ENCODE assay signal across 20 cellular contexts in the genomic region with DNA sequence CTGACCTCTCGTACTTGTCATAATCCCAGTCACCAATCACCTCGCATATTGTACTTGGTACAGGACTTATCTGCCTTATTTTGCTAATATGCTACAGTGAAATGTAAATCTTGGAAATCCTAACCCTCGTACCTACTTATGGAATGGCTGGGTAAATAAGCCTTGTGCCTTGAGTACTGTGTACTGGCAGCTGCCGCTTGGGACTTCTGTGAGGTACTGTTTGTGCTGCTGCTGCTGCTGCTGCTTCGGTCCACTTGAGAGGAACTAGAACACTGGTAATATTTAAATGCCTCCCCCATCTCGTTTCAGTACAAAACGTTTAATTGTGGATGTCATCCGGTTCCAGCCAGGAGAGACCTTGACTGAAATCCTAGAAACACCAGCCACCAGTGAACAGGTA. TPM values are rescaled to one million over a fixed set of nuclear protein-coding genes. Genes with fewer than 3 reads are reported as not detected.
DNase-seq lines count a peak whose midpoint lies in the region; ATAC-seq and TF ChIP-seq lines count a peak whose summit lies in the region.
"Had no signal": no experiment of that assay in that cellular context is flagged by ENCODE, and none has a peak within 500 bp of the region (broad histone marks: within the 10 kb centered on the region; RNA-seq: fewer than 3 reads in every experiment).

No MANE protein-coding gene starts in this region.

- intact Hi-C loops in lower lobe of right lung (cut with DNase I) = no loop called here

- ATAC-seq in lower lobe of right lung (peak; percentile 92 to 95), HG03520 (IDR thresholded peaks at IDR 0.05; ENCODE audit: unreplicated experiment) (no peak)
- ATAC-seq: CD8-positive, alpha-beta T cell had no signal

- H3K27me3 Mint-ChIP-seq in activated naive CD4-positive, alpha-beta T cell treated with anti-CD3 and anti-CD28 coated beads, Interleukin-2, amount 50 U/mL, for 24 hours = no peaks in the 10 kb centered on the region
- no peaks in the 10 kb centered on the region for H3K27me3 Mint-ChIP-seq in activated T-cell treated with anti-CD3 and anti-CD28 coated beads, Interleukin-2, amount 50 U/mL, for 24 hours
- H3K27me3 Mint-ChIP-seq: B cell; CD4-positive, CD25-positive, alpha-beta regulatory T cell had no signal

- H3K27ac ChIP-seq in lower lobe of right lung (no peak overlapping the region), substantia nigra (ENCODE audit: low read depth, low read length, poor library complexity, severe bottlenecking) (peak overlapping the region; percentile 14)
- H3K27ac ChIP-seq: 22Rv1, BLaER1, C4-2B had no signal

- peak overlapping the region; percentile 46 for H3K27ac Mint-ChIP-seq in activated naive CD4-positive, alpha-beta T cell treated with anti-CD3 and anti-CD28 coated beads, Interleukin-2, amount 50 U/mL, for 24 hours
- H3K27ac Mint-ChIP-seq in activated T-cell treated with anti-CD3 and anti-CD28 coated beads, Interleukin-2, amount 50 U/mL, for 24 hours = no peak overlapping the region
- H3K27ac Mint-ChIP-seq: B cell; CD4-positive, CD25-positive, alpha-beta regulatory T cell; CD8-positive, alpha-beta T cell; HFFc6 had no signal

- H3K4me1 Mint-ChIP-seq in activated naive CD4-positive, alpha-beta T cell treated with anti-CD3 and anti-CD28 coated beads, Interleukin-2, amount 50 U/mL, for 24 hours = peaks cover 6% of the 10 kb centered on the region
- no peaks in the 10 kb centered on the region for H3K4me1 Mint-ChIP-seq in activated T-cell treated with anti-CD3 and anti-CD28 coated beads, Interleukin-2, amount 50 U/mL, for 24 hours (ENCODE audit: low read depth)

- H3K27me3 ChIP-seq in lower lobe of right lung (ENCODE audit: low read depth) = no peaks in the 10 kb centered on the region
- H3K27me3 ChIP-seq: BLaER1 had no signal

- H3K4me1 ChIP-seq in lower lobe of right lung = no peaks in the 10 kb centered on the region
- H3K4me1 ChIP-seq: BLaER1, Caco-2, HAP-1 had no signal

- peaks cover 34% of the 10 kb centered on the region for H3K36me3 Mint-ChIP-seq in activated naive CD4-positive, alpha-beta T cell treated with anti-CD3 and anti-CD28 coated beads, Interleukin-2, amount 50 U/mL, for 24 hours
- H3K36me3 Mint-ChIP-seq in activated T-cell treated with anti-CD3 and anti-CD28 coated beads, Interleukin-2, amount 50 U/mL, for 24 hours (ENCODE audit: low read depth) = peaks cover 96% of the 10 kb centered on the region

- H3K9me3 Mint-ChIP-seq in activated naive CD4-positive, alpha-beta T cell treated with anti-CD3 and anti-CD28 coated beads, Interleukin-2, amount 50 U/mL, for 24 hours = no peaks in the 10 kb centered on the region
- no peaks in the 10 kb centered on the region for H3K9me3 Mint-ChIP-seq in activated T-cell treated with anti-CD3 and anti-CD28 coated beads, Interleukin-2, amount 50 U/mL, for 24 hours
- H3K9me3 Mint-ChIP-seq: CD4-positive, CD25-positive, alpha-beta regulatory T cell; CD8-positive, alpha-beta T cell; HFFc6 had no signal

- H3K9me3 ChIP-seq in lower lobe of right lung = no peaks in the 10 kb centered on the region
- H3K9me3 ChIP-seq: BLaER1, Caco-2, HAP-1 had no signal

- DNase-seq in activated naive CD4-positive, alpha-beta T cell treated with Interleukin-2 at 50 U/mL for 16 hours = no peak
- DNase-seq in lower lobe of right lung (peak; percentile 66), substantia nigra (lab: John Stamatoyannopoulos, UW) (no peak), ecto neural progenitor cell (ENCODE audit: low spot score) (no peak)
- no peak for DNase-seq in activated T-cell treated with anti-CD3 and anti-CD28 coated beads, Interleukin-2, amount 50 U/mL, for 48 hours
- DNase-seq in activated T-cell treated with anti-CD3 and anti-CD28 coated beads, Interleukin-2, amount 50 U/mL, for 24 hours = no peak
- DNase-seq: Caco-2; CD4-positive, CD25-positive, alpha-beta regulatory T cell; CD8-positive, alpha-beta T cell; DMS153; DND-41; GOT3; HFFc6 had no signal

- no peak for TF ChIP-seq CTCF in lower lobe of right lung (IDR thresholded peaks at IDR 0.05)

- H3K4me3 ChIP-seq in lower lobe of right lung = no peak overlapping the region
- H3K4me3 ChIP-seq: BLaER1, HAP-1 had no signal

- H3K4me3 Mint-ChIP-seq in activated naive CD4-positive, alpha-beta T cell treated with anti-CD3 and anti-CD28 coated beads, Interleukin-2, amount 50 U/mL, for 24 hours = no peak overlapping the region
- no peak overlapping the region for H3K4me3 Mint-ChIP-seq in activated T-cell treated with anti-CD3 and anti-CD28 coated beads, Interleukin-2, amount 50 U/mL, for 24 hours
- H3K4me3 Mint-ChIP-seq: B cell; CD4-positive, CD25-positive, alpha-beta regulatory T cell; CD8-positive, alpha-beta T cell; HFFc6 had no signal

- peaks cover 100% of the 10 kb centered on the region for H3K36me3 ChIP-seq in lower lobe of right lung

RNA-seq across cellular contexts. Expression of gene CRTC3, which starts 42.5 kb away (rescaled TPM):
- total RNA-seq in lower lobe of right lung = 40.6 TPM
